Comparison of ENCODE assay signal across 13 cellular contexts in the genomic region with DNA sequence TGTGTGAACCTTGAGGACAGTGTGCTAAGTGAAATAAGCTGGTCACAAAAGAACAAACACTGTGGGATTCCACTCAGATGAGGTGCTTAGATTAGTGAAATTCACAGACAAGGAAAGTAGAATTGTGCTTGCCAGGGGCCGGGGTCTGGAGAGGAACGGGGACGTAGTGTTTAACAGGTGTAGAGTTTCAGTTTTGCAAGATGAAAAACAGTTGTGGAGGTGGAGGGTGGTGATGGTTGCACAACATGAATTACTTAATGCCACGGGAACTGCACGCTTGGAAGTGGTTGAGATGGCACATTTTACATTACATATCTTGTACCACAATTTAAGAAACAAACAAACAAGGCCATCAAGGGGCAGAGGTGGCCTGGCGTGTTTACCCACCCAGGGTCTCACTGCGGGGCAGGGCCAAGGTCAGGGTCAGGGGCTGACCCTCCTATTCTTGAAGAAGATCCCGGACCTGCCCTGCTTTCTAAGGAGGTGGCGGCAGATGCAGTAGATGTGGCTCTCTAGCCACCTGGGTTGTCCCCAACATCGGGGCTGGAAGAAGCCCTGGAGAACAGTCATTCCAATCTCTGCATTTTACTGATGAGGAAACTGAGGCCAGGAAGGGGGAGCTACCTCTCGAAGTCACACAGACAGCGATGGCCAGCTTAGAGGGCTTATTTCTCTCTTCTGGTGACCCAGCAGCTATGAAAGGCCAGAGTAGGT.
A peak's percentile ranks its signal among the peaks of the same experiment; 100 is the strongest.
DNase-seq lines count a peak whose midpoint lies in the region; ATAC-seq and TF ChIP-seq lines count a peak whose summit lies in the region.
"Had no signal": no experiment of that assay in that cellular context is flagged by ENCODE, and none has a peak within 500 bp of the region (broad histone marks: within the 10 kb centered on the region; RNA-seq: fewer than 3 reads in every experiment).

No MANE protein-coding gene starts in this region.

- TF ChIP-seq RAD21 in Ishikawa (IDR thresholded peaks at IDR 0.05; ENCODE audit: low read depth) = no peak

- no peaks in the 10 kb centered on the region for H3K9me3 ChIP-seq in adipocyte (ENCODE audit: control insufficient read depth, low read length)
- no peaks in the 10 kb centered on the region for H3K9me3 ChIP-seq in lower lobe of right lung
- H3K9me3 ChIP-seq in colonic mucosa = no peaks in the 10 kb centered on the region
- H3K9me3 ChIP-seq in thyroid gland = no peaks in the 10 kb centered on the region
- H3K9me3 ChIP-seq: MG63, Peyer's patch, uterus had no signal

- H3K9ac ChIP-seq in adipocyte (ENCODE audit: low read length) (no peak overlapping the region), colonic mucosa (ENCODE audit: low read depth in 2 of 2, low read length in 2 of 2) (no peak overlapping the region)

- 75 to 84% methylated on average over 12 of the region's 12 CpGs for WGBS in thyroid gland, 2 donors

- H3K4me1 ChIP-seq in adipocyte (ENCODE audit: control insufficient read depth, insufficient read depth, low read length) = peaks cover 13% of the 10 kb centered on the region
- H3K4me1 ChIP-seq in lower lobe of right lung = no peaks in the 10 kb centered on the region
- H3K4me1 ChIP-seq in colonic mucosa = no peaks in the 10 kb centered on the region
- no peaks in the 10 kb centered on the region for H3K4me1 ChIP-seq in thyroid gland
- H3K4me1 ChIP-seq: Peyer's patch, uterus had no signal

- no peak for TF ChIP-seq EP300 in Ishikawa (IDR thresholded peaks at IDR 0.05; ENCODE audit: borderline replicate concordance)

- no peaks in the 10 kb centered on the region for H3K36me3 ChIP-seq in adipocyte (ENCODE audit: control insufficient read depth, insufficient read depth, low read length, severe bottlenecking)
- H3K36me3 ChIP-seq in lower lobe of right lung = no peaks in the 10 kb centered on the region
- H3K36me3 ChIP-seq in colonic mucosa = no peaks in the 10 kb centered on the region
- H3K36me3 ChIP-seq in thyroid gland = no peaks in the 10 kb centered on the region
- H3K36me3 ChIP-seq: MG63, Peyer's patch, uterus had no signal

- H3K27ac ChIP-seq in lower lobe of right lung (no peak overlapping the region), colonic mucosa (no peak overlapping the region), thyroid gland (no peak overlapping the region)
- H3K27ac ChIP-seq: Peyer's patch, uterus had no signal

- ATAC-seq in lower lobe of right lung (peak; percentile 32 to 54), HG02852 (IDR thresholded peaks at IDR 0.05; ENCODE audit: unreplicated experiment) (no peak), HG03457 (IDR thresholded peaks at IDR 0.05; ENCODE audit: unreplicated experiment) (no peak)

- TF ChIP-seq POLR2A in thyroid gland (IDR thresholded peaks at IDR 0.05) = no peak

- no peak overlapping the region for H3K4me3 ChIP-seq in adipocyte (ENCODE audit: low read length)
- no peak overlapping the region for H3K4me3 ChIP-seq in lower lobe of right lung
- H3K4me3 ChIP-seq in colonic mucosa = no peak overlapping the region
- H3K4me3 ChIP-seq in thyroid gland (replicated peaks in 1 of 3) = no peak overlapping the region
- H3K4me3 ChIP-seq: MG63, Peyer's patch had no signal

- no peak for TF ChIP-seq CTCF in lower lobe of right lung (IDR thresholded peaks at IDR 0.05)
- no peak for TF ChIP-seq CTCF in colonic mucosa (IDR thresholded peaks at IDR 0.05)
- no peak for TF ChIP-seq CTCF in thyroid gland (IDR thresholded peaks at IDR 0.05)

- intact Hi-C loops in lower lobe of right lung (cut with DNase I) (no loop called here), colonic mucosa (cut with DNase I) (no loop called here), thyroid gland (cut with DNase I) (no loop called here)

- H3K27me3 ChIP-seq in adipocyte (replicated peaks; ENCODE audit: control insufficient read depth, insufficient read depth, low read length) (no peaks in the 10 kb centered on the region), lower lobe of right lung (ENCODE audit: low read depth) (peaks cover 7% of the 10 kb centered on the region), colonic mucosa (no peaks in the 10 kb centered on the region), thyroid gland (no peaks in the 10 kb centered on the region)
- H3K27me3 ChIP-seq: MG63, Peyer's patch, uterus had no signal

- peak; percentile 63 to 72 for DNase-seq in AML-193 (lab: John Stamatoyannopoulos, UW)
- DNase-seq in adipocyte (ENCODE audit: low read depth) = peak; percentile 50
- no peak for DNase-seq in lower lobe of right lung
- no peak for DNase-seq in colonic mucosa
- no peak for DNase-seq in thyroid gland
- DNase-seq: activated T-cell treated with anti-CD3 and anti-CD28 coated beads, Interleukin-2, amount 50 U/mL, for 48 hours; MG63; NCI-H2081; Peyer's patch; uterus had no signal

TF ChIP-seq in Ishikawa, 13 proteins besides CTCF, POLR2A, EP300 and RAD21:
- TF ChIP-seq CEBPB (IDR thresholded peaks at IDR 0.05) (peak; percentile 48; the same call in 1 of the 2 replicates), NFIC (IDR thresholded peaks at IDR 0.05) (no peak)
TF ChIP-seq in Ishikawa: peak in this region for 1.

Comparison
In these comparisons a context has a peak if more than half of its experiments do, and no peak if none do; other contexts are left out.
1. DNase-seq: peak in AML-193 (2 of 2) and adipocyte (single experiment); none in lower lobe of right lung (single experiment), colonic mucosa (single experiment) and thyroid gland (0 of 2).
2. ATAC-seq: peak in lower lobe of right lung (2 of 2); none in HG02852 (single experiment) and HG03457 (single experiment).